In the genomic region with DNA sequence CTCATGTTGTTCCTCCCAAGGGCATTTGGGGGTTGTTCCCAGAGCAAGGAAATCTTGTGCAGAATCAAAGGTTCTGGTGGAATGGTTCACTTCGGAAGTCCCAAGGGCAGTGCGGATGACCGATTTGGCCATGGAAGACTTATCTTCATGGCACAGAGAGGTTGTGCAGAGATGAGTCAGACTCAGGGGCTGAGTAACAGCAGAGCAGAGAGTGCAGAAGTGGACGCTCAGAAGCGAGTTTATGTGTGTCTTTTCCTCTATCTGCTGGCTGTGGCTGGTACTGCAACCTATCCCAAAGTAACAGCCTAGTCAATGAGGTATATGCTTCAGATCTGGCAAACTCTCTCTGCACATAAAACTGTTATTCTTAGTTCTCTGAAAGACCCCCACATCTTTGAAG, we compare ENCODE assay signal across 9 cellular contexts.
DNase-seq lines count a peak whose midpoint lies in the region; TF ChIP-seq lines count a peak whose summit lies in the region.
"Had no signal": no experiment of that assay in that cellular context is flagged by ENCODE, and none has a peak within 500 bp of the region (broad histone marks: within the 10 kb centered on the region; RNA-seq: fewer than 3 reads in every experiment).

No MANE protein-coding gene starts in this region.

- H3K36me3 ChIP-seq in adrenal gland (replicated peaks in 1 of 2) = no peaks in the 10 kb centered on the region

- H3K4me3 ChIP-seq in adrenal gland = no peak overlapping the region

- peaks cover 3% of the 10 kb centered on the region for H3K36me3 Mint-ChIP-seq in type B pancreatic cell

- peak; percentile 7 for DNase-seq in NCI-H1694 (lab: John Stamatoyannopoulos, UW)
- no peak for DNase-seq in NCI-H1694 treated with DMSO at 0.1 percent for 48 hours (lab: John Stamatoyannopoulos, UW)
- DNase-seq in H4 (ENCODE audit: low spot score) = peak; percentile 42
- peak; percentile 20 for DNase-seq in HuH-7.5 (ENCODE audit: low spot score)
- peak; percentile 76 to 91 (median 89) for DNase-seq in adrenal gland
- DNase-seq in iPS-NIHi11 (ENCODE audit: low spot score) = peak; percentile 22
- no peak for DNase-seq in type B pancreatic cell (ENCODE audit: extremely low spot score, unreplicated experiment)
- DNase-seq in GM13976 (ENCODE audit: low spot score) = no peak

- WGBS in adrenal gland, 4 donors = 27 to 51% (median 32%) methylated on average over 5 of the region's 5 CpGs

- no peaks in the 10 kb centered on the region for H3K4me1 ChIP-seq in adrenal gland (replicated peaks in 1 of 2)

- H3K27me3 Mint-ChIP-seq in type B pancreatic cell = peaks cover 3% of the 10 kb centered on the region

- peak overlapping the region in 2 of 5 donors; percentile 35 to 53 for H3K27ac ChIP-seq in adrenal gland

- no peaks in the 10 kb centered on the region for H3K9me3 ChIP-seq in adrenal gland (replicated peaks in 1 of 3)

- no peak overlapping the region for H3K27ac Mint-ChIP-seq in type B pancreatic cell
- H3K27ac Mint-ChIP-seq: B cell had no signal

- no peaks in the 10 kb centered on the region for H3K27me3 ChIP-seq in adrenal gland

- TF ChIP-seq CTCF in adrenal gland (IDR thresholded peaks at IDR 0.05) (peak; percentile 61 to 85 (median 74)), type B pancreatic cell (conservative IDR thresholded peaks at IDR 0.05) (peak; percentile 66), GM13976 (IDR thresholded peaks at IDR 0.05; ENCODE audit: borderline replicate concordance, control extremely low read depth, extremely low read depth, insufficient read depth, missing control alignments) (no peak)

- no peak overlapping the region for H3K4me3 Mint-ChIP-seq in type B pancreatic cell
- H3K4me3 Mint-ChIP-seq: B cell had no signal

- in situ Hi-C loops in GM13976 (cut with MboI; ENCODE audit: low sequenced_read_pairs, unreplicated experiment) = no loop called here

- TF ChIP-seq POLR2A in adrenal gland (IDR thresholded peaks at IDR 0.05) = no peak

- H3K9me3 Mint-ChIP-seq in type B pancreatic cell = no peaks in the 10 kb centered on the region

- intact Hi-C loops in adrenal gland (cut with DNase I) = loop anchor here in 1 of 2 donors (10.0 kb wide), 1 partner anchor 167 kb away; no protein-coding TSS in a partner anchor

- no peaks in the 10 kb centered on the region for H3K4me1 Mint-ChIP-seq in type B pancreatic cell (ENCODE audit: unreplicated experiment)
- H3K4me1 Mint-ChIP-seq: B cell had no signal

Comparison
In these comparisons a context has a peak if more than half of its experiments do, and no peak if none do; other contexts are left out.
1. DNase-seq: peak in NCI-H1694 (single experiment), H4 (single experiment), HuH-7.5 (single experiment), adrenal gland (7 of 7) and iPS-NIHi11 (single experiment); none in NCI-H1694 treated with DMSO at 0.1 percent for 48 hours (single experiment), type B pancreatic cell (single experiment) and GM13976 (single experiment).